In the genomic region with DNA sequence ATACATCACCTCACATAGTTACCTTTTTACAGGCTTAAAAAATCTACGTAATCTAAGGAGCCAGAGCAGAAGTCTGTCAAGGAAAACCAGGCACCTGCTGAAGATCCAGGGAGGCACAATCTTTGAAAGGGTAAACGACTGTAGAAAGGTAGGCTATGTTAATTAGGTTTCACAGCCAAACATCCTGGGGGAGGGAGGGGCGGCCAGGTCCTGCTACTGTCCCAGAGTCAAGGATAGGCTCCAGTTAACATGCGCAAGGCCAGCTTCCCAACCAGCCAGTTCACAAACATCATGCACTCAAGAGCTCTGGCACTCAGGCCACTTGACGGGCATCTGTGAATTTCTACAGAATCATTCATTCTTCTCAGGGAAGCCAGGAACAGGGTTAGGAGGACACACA, we compare ENCODE assay signal across 26 cellular contexts.
"Had no signal": no experiment of that assay in that cellular context is flagged by ENCODE, and none has a peak within 500 bp of the region (broad histone marks: within the 10 kb centered on the region; RNA-seq: fewer than 3 reads in every experiment).

No MANE protein-coding gene starts in this region.

- DNase-seq: activated CD4-positive, alpha-beta T cell treated with anti-CD3 and anti-CD28 coated beads for 36 hours; activated CD4-positive, CD25-positive, alpha-beta regulatory T cell; activated CD8-positive, alpha-beta T cell treated with anti-CD3 and anti-CD28 coated beads, Interleukin-2, amount 10 ng/mL, durations not matched to agents 7 days and 5 days; activated gamma-delta T cell; activated naive CD4-positive, alpha-beta T cell treated with anti-CD3 and anti-CD28 coated beads, Interleukin-2, amount 10 ng/mL, durations not matched to agents 7 days and 5 days; activated T-cell treated with anti-CD3 and anti-CD28 coated beads, Interleukin-2, amount 50 U/mL, for 1 hour; anterior cingulate cortex; cerebellar nuclear complex; colonic mucosa; effector memory CD4-positive, alpha-beta T cell; gastrocnemius medialis; glutamatergic neuron; left cardiac atrium; left ventricle myocardium superior; naive B cell; occipital lobe; psoas muscle; stimulated activated CD4-positive, alpha-beta T cell treated with anti-CD3 and anti-CD28 coated beads, Interleukin-1b, Interleukin-23, amount 100 ng/mL, for 48 hours; stimulated activated CD4-positive, alpha-beta T cell treated with anti-CD3 and anti-CD28 coated beads, Interleukin-4, amount 100 ng/mL, for 4 hours; stimulated activated CD8-positive, alpha-beta memory T cell treated with anti-CD3 and anti-CD28 coated beads, Interleukin-4, amount 100 ng/mL, for 48 hours; stimulated activated naive CD4-positive, alpha-beta T cell; SW 1271; trophoblast cell had no signal

- H3K9me3 ChIP-seq: colonic mucosa, gastrocnemius medialis, psoas muscle had no signal

- H3K9ac ChIP-seq: parathyroid adenoma had no signal

- H3K4me3 Mint-ChIP-seq: activated CD4-positive, alpha-beta T cell treated with anti-CD3 and anti-CD28 coated beads for 36 hours; activated CD8-positive, alpha-beta T cell treated with anti-CD3 and anti-CD28 coated beads, Interleukin-2, amount 10 ng/mL, durations not matched to agents 7 days and 5 days; activated naive CD4-positive, alpha-beta T cell treated with anti-CD3 and anti-CD28 coated beads, Interleukin-2, amount 10 ng/mL, durations not matched to agents 7 days and 5 days; neural crest cell had no signal

- H3K4me3 ChIP-seq: colonic mucosa, gastrocnemius medialis, psoas muscle, smooth muscle cell had no signal

- H3K36me3 ChIP-seq: colonic mucosa, gastrocnemius medialis had no signal

- H3K27ac ChIP-seq: colonic mucosa, gastrocnemius medialis, parathyroid adenoma, psoas muscle had no signal

- H3K27me3 Mint-ChIP-seq: activated CD4-positive, alpha-beta T cell treated with anti-CD3 and anti-CD28 coated beads for 36 hours; activated naive CD4-positive, alpha-beta T cell treated with anti-CD3 and anti-CD28 coated beads, Interleukin-2, amount 10 ng/mL, durations not matched to agents 7 days and 5 days; naive B cell had no signal

- H2AFZ ChIP-seq: parathyroid adenoma had no signal

- H3K4me1 ChIP-seq: colonic mucosa, parathyroid adenoma had no signal

- H3K9me3 Mint-ChIP-seq: activated naive CD4-positive, alpha-beta T cell treated with anti-CD3 and anti-CD28 coated beads, Interleukin-2, amount 10 ng/mL, durations not matched to agents 7 days and 5 days; naive B cell; neural crest cell had no signal

- ATAC-seq: activated CD4-positive, alpha-beta T cell treated with anti-CD3 and anti-CD28 coated beads for 36 hours; activated CD8-positive, alpha-beta T cell treated with anti-CD3 and anti-CD28 coated beads, Interleukin-2, amount 10 ng/mL, durations not matched to agents 7 days and 5 days; gastrocnemius medialis; left cardiac atrium; left ventricle myocardium superior; psoas muscle had no signal

- H3K27me3 ChIP-seq: colonic mucosa, gastrocnemius medialis had no signal

- H3K4me2 ChIP-seq: smooth muscle cell had no signal

- H3K27ac Mint-ChIP-seq: activated CD4-positive, alpha-beta T cell treated with anti-CD3 and anti-CD28 coated beads for 36 hours; activated CD8-positive, alpha-beta T cell treated with anti-CD3 and anti-CD28 coated beads, Interleukin-2, amount 10 ng/mL, durations not matched to agents 7 days and 5 days; activated naive CD4-positive, alpha-beta T cell treated with anti-CD3 and anti-CD28 coated beads, Interleukin-2, amount 10 ng/mL, durations not matched to agents 7 days and 5 days had no signal
